In genomic region chr6:155200012-155200411, GRCh38 we compare ENCODE assay signal across 17 cellular contexts.
DNase-seq lines count a peak whose midpoint lies in the region; ATAC-seq lines count a peak whose summit lies in the region.
"Had no signal": no experiment of that assay in that cellular context is flagged by ENCODE, and none has a peak within 500 bp of the region (broad histone marks: within the 10 kb centered on the region; RNA-seq: fewer than 3 reads in every experiment).

No MANE protein-coding gene starts in this region.

- peak; percentile 73 for ATAC-seq in GM18870 (IDR thresholded peaks at IDR 0.05; ENCODE audit: unreplicated experiment)
- peak; percentile 57 for ATAC-seq in HG02642 (IDR thresholded peaks at IDR 0.05; ENCODE audit: poor library complexity, unreplicated experiment)
- no peak for ATAC-seq in HG03025 (IDR thresholded peaks at IDR 0.05; ENCODE audit: low FRiP score, unreplicated experiment)
- ATAC-seq: gastroesophageal sphincter; natural killer cell treated with Interleukin-12 subunit alpha and Interleukin-12 subunit beta and Interleukin-15 and Interleukin-18, amount 100 ng/mL, for 72 hours had no signal

- DNase-seq in A172 (ENCODE audit: low spot score): peak; percentile 51
- peak; percentile 52 for DNase-seq in M059J (ENCODE audit: low read depth)
- DNase-seq in stimulated activated CD4-positive, alpha-beta T cell treated with anti-CD3 and anti-CD28 coated beads, Interleukin-12 subunit alpha, Interleukin-12 subunit beta, amount 100 ng/mL, for 4 hours: no peak
- no peak for DNase-seq in AG08396 (ENCODE audit: low spot score)
- DNase-seq in NCI-H2196 (lab: John Stamatoyannopoulos, UW; ENCODE audit: unreplicated experiment): no peak
- DNase-seq: activated T-cell treated with anti-CD3 and anti-CD28 coated beads for 4 hours; anterior cingulate cortex; DMS 273 treated with DMSO at 0.1 percent for 48 hours; effector CD4-positive, alpha-beta T cell; NCI-H1105; NCI-H526 treated with DMSO at 0.1 percent for 48 hours; SIG-M5 had no signal

Comparison
In these comparisons a context has a peak if more than half of its experiments do, and no peak if none do; other contexts are left out.
1. DNase-seq: peak in A172 (single experiment) and M059J (single experiment); none in stimulated activated CD4-positive, alpha-beta T cell treated with anti-CD3 and anti-CD28 coated beads, Interleukin-12 subunit alpha, Interleukin-12 subunit beta, amount 100 ng/mL, for 4 hours (single experiment), AG08396 (single experiment) and NCI-H2196 (single experiment).